Comparison of ENCODE assay signal across 16 cellular contexts in genomic region chr13:67138937-67139336, GRCh38.
A peak's percentile ranks its signal among the peaks of the same experiment; 100 is the strongest.
DNase-seq lines count a peak whose midpoint lies in the region; ATAC-seq and TF ChIP-seq lines count a peak whose summit lies in the region.
"Had no signal": no experiment of that assay in that cellular context is flagged by ENCODE, and none has a peak within 500 bp of the region (broad histone marks: within the 10 kb centered on the region; RNA-seq: fewer than 3 reads in every experiment).

No MANE protein-coding gene starts in this region.

- intact Hi-C loops in body of pancreas (cut with DNase I), result no loop called here

- H3K27me3 ChIP-seq in body of pancreas, result no peaks in the 10 kb centered on the region
- H3K27me3 ChIP-seq: BLaER1 had no signal

- H3K4me3 ChIP-seq in body of pancreas, result no peak overlapping the region
- H3K4me3 ChIP-seq: BLaER1 had no signal

- no peaks in the 10 kb centered on the region for H3K36me3 ChIP-seq in body of pancreas (replicated peaks in 1 of 2; ENCODE audit: insufficient read depth in 1 of 2, low read depth in 2 of 2)
- H3K36me3 ChIP-seq: BLaER1 had no signal

- TF ChIP-seq CTCF in body of pancreas (IDR thresholded peaks at IDR 0.05), result no peak

- H3K4me1 ChIP-seq in body of pancreas, result peaks cover 9% of the 10 kb centered on the region
- H3K4me1 ChIP-seq: Caco-2 had no signal

- DNase-seq in NCI-H2171 (lab: John Stamatoyannopoulos, UW), result peak; percentile 59
- DNase-seq in NCI-H69 (lab: John Stamatoyannopoulos, UW), result peak; percentile 60
- no peak for DNase-seq in body of pancreas
- DNase-seq in activated CD4-positive, alpha-beta T cell treated with anti-CD3 and anti-CD28 coated beads for 48 hours, result no peak
- no peak for DNase-seq in AG08395 (ENCODE audit: low spot score)
- DNase-seq in activated naive CD4-positive, alpha-beta T cell treated with Interleukin-2 at 50 U/mL for 16 hours, result no peak
- DNase-seq: AML-193; Caco-2; CD8-positive, alpha-beta memory T cell; DMS79; EL; GOT3 had no signal

- TF ChIP-seq POLR2A in body of pancreas (IDR thresholded peaks at IDR 0.05), result no peak

- peak overlapping the region in 3 of 4 donors; percentile 31 to 62 (median 55) for H3K27ac ChIP-seq in body of pancreas
- H3K27ac ChIP-seq: BLaER1, HL-60 had no signal

- H3K9me3 ChIP-seq in body of pancreas, result no peaks in the 10 kb centered on the region
- H3K9me3 ChIP-seq: BLaER1, Caco-2 had no signal

- 67 to 79% methylated on average over 3 of the region's 3 CpGs for WGBS in body of pancreas, 2 donors

- ATAC-seq in body of pancreas (no peak), GM21529 (IDR thresholded peaks at IDR 0.05; ENCODE audit: unreplicated experiment) (no peak)
- ATAC-seq: HCT116 had no signal

Comparison
In these comparisons a context has a peak if more than half of its experiments do, and no peak if none do; other contexts are left out.
1. DNase-seq: peak in NCI-H2171 (single experiment) and NCI-H69 (single experiment); none in body of pancreas (0 of 4), activated CD4-positive, alpha-beta T cell treated with anti-CD3 and anti-CD28 coated beads for 48 hours (single experiment), AG08395 (single experiment) and activated naive CD4-positive, alpha-beta T cell treated with Interleukin-2 at 50 U/mL for 16 hours (single experiment).